Comparison of ENCODE assay signal across 7 cellular contexts in the genomic region with DNA sequence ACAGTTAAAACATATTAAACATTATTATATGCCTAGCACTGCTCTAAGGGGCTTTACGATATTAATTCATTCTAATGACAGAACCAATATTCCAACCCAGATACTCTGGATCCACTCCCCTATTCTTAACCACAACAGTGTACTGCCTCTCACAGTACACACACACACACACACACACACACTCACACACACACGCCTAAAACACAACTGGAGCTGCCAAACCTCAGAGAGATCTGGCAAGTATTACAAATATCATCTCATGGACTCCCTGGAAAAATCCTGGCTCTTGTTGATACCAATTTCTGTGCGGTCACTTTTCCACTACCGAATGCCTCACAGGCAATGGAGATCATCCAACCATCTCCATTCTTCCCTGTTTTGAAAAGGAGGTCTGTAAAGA. TPM values are rescaled to one million over a fixed set of nuclear protein-coding genes. Genes with fewer than 3 reads are reported as not detected.
DNase-seq lines count a peak whose midpoint lies in the region; ATAC-seq and TF ChIP-seq lines count a peak whose summit lies in the region.

No MANE protein-coding gene starts in this region.

- no peaks in the 10 kb centered on the region for H3K27me3 ChIP-seq in stomach

- H3K27ac Mint-ChIP-seq in activated naive CD8-positive, alpha-beta T cell, result peak overlapping the region; percentile 99

- peaks cover 4% of the 10 kb centered on the region for H3K9me3 Mint-ChIP-seq in activated naive CD8-positive, alpha-beta T cell (ENCODE audit: low read depth)

- intact Hi-C loops in stomach (cut with DNase I; ENCODE audit: low total_unique reads), result no loop called here

- H3K4me1 Mint-ChIP-seq in activated naive CD8-positive, alpha-beta T cell (ENCODE audit: low read depth), result peaks cover 45% of the 10 kb centered on the region

- peak overlapping the region; percentile 98 for H3K4me3 Mint-ChIP-seq in activated naive CD8-positive, alpha-beta T cell

- no peak for TF ChIP-seq EP300 in stomach (IDR thresholded peaks at IDR 0.05)

- H3K9me3 ChIP-seq in stomach, result no peaks in the 10 kb centered on the region

- ATAC-seq in HG02840 (IDR thresholded peaks at IDR 0.05; ENCODE audit: low FRiP score, unreplicated experiment), result no peak

- peaks cover 8 to 32% (median 21%) of the 10 kb centered on the region in 4 donors for H3K4me1 ChIP-seq in stomach

- no peak for TF ChIP-seq POLR2A in stomach (IDR thresholded peaks at IDR 0.05)

- peak overlapping the region in 3 of 5 donors; percentile 90 to 94 (median 92) for H3K27ac ChIP-seq in stomach

- TF ChIP-seq CTCF in stomach (IDR thresholded peaks at IDR 0.05), result no peak

- H3K36me3 ChIP-seq in stomach, result peaks cover 0 to 8% (median 6%) of the 10 kb centered on the region in 4 donors

- DNase-seq in HT-29 (ENCODE audit: low spot score) (peak; percentile 12), stomach (no peak), CD1c-positive myeloid dendritic cell (ENCODE audit: extremely low spot score) (no peak)
- no peak for DNase-seq in stimulated activated CD4-positive, alpha-beta T cell treated with anti-CD3 and anti-CD28 coated beads, Interleukin-4, amount 100 ng/mL, for 24 hours

- peaks cover 9% of the 10 kb centered on the region for H3K36me3 Mint-ChIP-seq in activated naive CD8-positive, alpha-beta T cell

- H3K4me3 ChIP-seq in iPS-11a (ENCODE audit: low read depth, low read length) (peak overlapping the region; percentile 97), stomach (peak overlapping the region; percentile 72 to 81 (median 76))

- 57 to 68% (median 62%) methylated on average over 4 of the region's 4 CpGs for WGBS in stomach, 5 donors

- peaks cover under 1% of the 10 kb centered on the region for H3K27me3 Mint-ChIP-seq in activated naive CD8-positive, alpha-beta T cell

RNA-seq across cellular contexts. Expression of gene ZNF780A, which starts 1.3 kb away (rescaled TPM):
- 9.3 and 11.9 TPM in 2 replicates for total RNA-seq in HT-29 (2014; rRNA removed; shearing (Covaris generic))
- 10 to 100 TPM in 4 of 5 donors, 1 to 10 TPM in 1; 8.1 to 19.5 (median 12.6) TPM for total RNA-seq in stomach
- polyA plus RNA-seq in stomach, result 10 to 100 TPM; 21.7 to 40.5 (median 22.5) TPM

RNA-seq across cellular contexts. Expression of gene ZNF780B, which starts 33.4 kb away (rescaled TPM):
- total RNA-seq in HT-29 (2014; rRNA removed; shearing (Covaris generic)), result 10.2 and 11.5 TPM in 2 replicates
- total RNA-seq in stomach, result 10 to 100 TPM in 3 of 5 donors, 1 to 10 TPM in 2; 6.7 to 73.9 (median 11.2) TPM
- 1 to 10 TPM; 2.7 to 4.1 (median 3.6) TPM for polyA plus RNA-seq in stomach
